In the genomic region with DNA sequence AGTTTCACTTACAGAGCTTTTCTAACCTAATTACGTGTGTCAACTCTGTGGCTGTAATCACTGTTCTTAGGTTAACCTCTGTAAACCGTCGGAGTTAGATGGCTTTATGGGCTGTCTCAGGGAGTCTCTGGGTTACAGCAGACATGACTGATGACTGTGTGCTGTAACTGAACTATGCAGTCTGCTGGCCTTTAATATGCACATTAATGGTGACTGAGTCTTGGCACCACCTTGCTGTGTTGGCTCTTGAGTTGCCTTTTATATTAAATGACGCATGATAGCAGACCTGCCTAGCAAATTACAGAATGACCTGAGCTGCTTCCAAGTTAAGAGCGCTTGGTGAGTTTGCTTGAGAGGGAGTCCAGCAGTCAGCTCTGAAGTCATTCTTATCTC, we compare ENCODE assay signal across 11 cellular contexts.
DNase-seq lines count a peak whose midpoint lies in the region; ATAC-seq and TF ChIP-seq lines count a peak whose summit lies in the region.
"Had no signal": no experiment of that assay in that cellular context is flagged by ENCODE, and none has a peak within 500 bp of the region (broad histone marks: within the 10 kb centered on the region; RNA-seq: fewer than 3 reads in every experiment).

No MANE protein-coding gene starts in this region.

- H3K4me3 Mint-ChIP-seq in activated naive CD4-positive, alpha-beta T cell treated with anti-CD3 and anti-CD28 coated beads for 36 hours: no peak overlapping the region

- WGBS in lung, 2 donors: 61 to 67% methylated on average over 5 of the region's 5 CpGs

- DNase-seq in DMS 273 treated with DMSO at 0.1 percent for 48 hours (lab: John Stamatoyannopoulos, UW) (peak; percentile 61), NCI-H1694 (lab: John Stamatoyannopoulos, UW) (peak; percentile 21), amniotic epithelial cell (ENCODE audit: low read depth) (peak; percentile 68), lung (ENCODE audit: low spot score) (peak; percentile 26), NK-92 (lab: John Stamatoyannopoulos, UW; ENCODE audit: unreplicated experiment) (no peak), Kasumi-1 (lab: John Stamatoyannopoulos, UW) (no peak)
- no peak for DNase-seq in activated naive CD4-positive, alpha-beta T cell treated with anti-CD3 and anti-CD28 coated beads for 36 hours
- DNase-seq: effector memory CD4-positive, alpha-beta T cell; left ventricle myocardium inferior; psoas muscle had no signal

- peaks cover 0 to 16% of the 10 kb centered on the region in 2 donors for H3K4me1 ChIP-seq in lung (ENCODE audit: control insufficient read depth in 2 of 2, insufficient read depth in 2 of 2, low read length in 2 of 2)

- CTCF ChIA-PET in activated naive CD4-positive, alpha-beta T cell treated with anti-CD3 and anti-CD28 coated beads for 36 hours (lab: Charles Lee): no interaction called here

- no peak overlapping the region for H3K27ac Mint-ChIP-seq in activated naive CD4-positive, alpha-beta T cell treated with anti-CD3 and anti-CD28 coated beads for 36 hours

- H3K9me3 Mint-ChIP-seq in activated naive CD4-positive, alpha-beta T cell treated with anti-CD3 and anti-CD28 coated beads for 36 hours: no peaks in the 10 kb centered on the region

- no peaks in the 10 kb centered on the region for H3K9me3 ChIP-seq in lung (ENCODE audit: control insufficient read depth in 2 of 2, insufficient read depth in 1 of 2, low read length in 1 of 2)
- H3K9me3 ChIP-seq: left ventricle myocardium inferior, psoas muscle had no signal

- intact Hi-C loops in activated naive CD4-positive, alpha-beta T cell treated with anti-CD3 and anti-CD28 coated beads for 36 hours (cut with micrococcal nuclease): no loop called here

- H3K4me3 ChIP-seq in lung: no peak overlapping the region
- H3K4me3 ChIP-seq: left ventricle myocardium inferior, psoas muscle had no signal

- no peaks in the 10 kb centered on the region for H3K27me3 ChIP-seq in lung (ENCODE audit: control insufficient read depth, insufficient read depth)

- H3K36me3 ChIP-seq in lung (ENCODE audit: control insufficient read depth in 2 of 2, insufficient read depth in 2 of 2, low read length in 2 of 2): no peaks in the 10 kb centered on the region
- H3K36me3 ChIP-seq: left ventricle myocardium inferior had no signal

- ATAC-seq in lung (ENCODE audit: insufficient read depth, low FRiP score) (no peak), GM19467 (IDR thresholded peaks at IDR 0.05; ENCODE audit: unreplicated experiment) (no peak)

- TF ChIP-seq CTCF in lung (IDR thresholded peaks at IDR 0.05; ENCODE audit: control extremely low read depth, extremely low read depth): no peak

- no peak overlapping the region for H3K27ac ChIP-seq in lung (ENCODE audit: low read depth in 1 of 2, low read length in 1 of 2)
- H3K27ac ChIP-seq: left ventricle myocardium inferior, psoas muscle had no signal

- peaks cover 16% of the 10 kb centered on the region for H3K27me3 Mint-ChIP-seq in activated naive CD4-positive, alpha-beta T cell treated with anti-CD3 and anti-CD28 coated beads for 36 hours (ENCODE audit: low read depth)

- H3K4me1 Mint-ChIP-seq in activated naive CD4-positive, alpha-beta T cell treated with anti-CD3 and anti-CD28 coated beads for 36 hours (ENCODE audit: low read depth): no peaks in the 10 kb centered on the region

- H3K36me3 Mint-ChIP-seq in activated naive CD4-positive, alpha-beta T cell treated with anti-CD3 and anti-CD28 coated beads for 36 hours (ENCODE audit: low read depth): no peaks in the 10 kb centered on the region

Comparison
In these comparisons a context has a peak if more than half of its experiments do, and no peak if none do; other contexts are left out.
1. DNase-seq: peak in DMS 273 treated with DMSO at 0.1 percent for 48 hours (single experiment), NCI-H1694 (single experiment), amniotic epithelial cell (single experiment) and lung (single experiment); none in NK-92 (single experiment), activated naive CD4-positive, alpha-beta T cell treated with anti-CD3 and anti-CD28 coated beads for 36 hours (single experiment) and Kasumi-1 (0 of 2).